1 cellular context compared by ENCODE assay signal in genomic region chr7:111919690-111920179, GRCh38.
TF ChIP-seq lines count a peak whose summit lies in the region.

No MANE protein-coding gene starts in this region.

TF ChIP-seq in HCT116, 20 proteins besides CTCF, POLR2A, EP300 and RAD21 (continued from another document):
- TF ChIP-seq REST (IDR thresholded peaks at IDR 0.05; ENCODE audit: low read depth), result no peak
TF ChIP-seq in HCT116: peak in this region for 7.
